Comparison of ENCODE assay signal across 9 cellular contexts in the genomic region with DNA sequence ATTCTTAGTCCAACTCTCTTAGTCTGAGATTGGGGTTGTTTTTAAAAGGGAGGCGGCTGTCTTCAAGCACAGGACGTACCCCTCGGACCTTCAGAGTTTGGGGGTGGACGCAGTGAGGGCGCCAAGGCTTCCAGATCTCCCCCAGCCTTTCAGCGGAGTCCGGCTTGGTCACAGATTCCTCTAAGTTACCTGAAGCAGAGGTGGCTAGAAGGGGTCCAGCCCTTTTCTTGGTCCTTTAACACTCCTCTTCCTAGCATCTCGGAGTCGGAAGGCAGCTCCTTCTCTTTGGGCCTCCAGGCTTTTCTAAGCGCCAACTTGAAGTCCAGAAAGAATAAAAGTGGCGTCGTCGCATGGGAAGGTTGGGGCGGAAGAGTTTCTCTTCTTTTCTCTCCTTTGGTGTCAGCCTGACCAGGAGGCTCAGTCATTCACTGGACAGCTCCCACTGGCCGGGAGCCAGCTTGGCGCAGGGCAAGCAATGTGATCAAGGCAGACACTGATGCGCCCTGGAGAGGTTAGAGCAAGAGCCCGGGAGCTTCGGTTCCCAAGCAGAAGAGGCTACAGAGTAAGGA. TPM values are rescaled to one million over a fixed set of nuclear protein-coding genes. Genes with fewer than 3 reads are reported as not detected.
DNase-seq lines count a peak whose midpoint lies in the region; ATAC-seq, FAIRE-seq and TF ChIP-seq lines count a peak whose summit lies in the region.
"Had no signal": no experiment of that assay in that cellular context is flagged by ENCODE, and none has a peak within 500 bp of the region (broad histone marks: within the 10 kb centered on the region; RNA-seq: fewer than 3 reads in every experiment).

No MANE protein-coding gene starts in this region.

- H3K36me3 ChIP-seq in brain microvascular endothelial cell (replicated peaks) (no peaks in the 10 kb centered on the region), small intestine (ENCODE audit: control insufficient read depth in 2 of 2, insufficient read depth in 2 of 2, low read length in 2 of 2) (no peaks in the 10 kb centered on the region)

- WGBS in small intestine, 3 donors = 1 to 3% (median 1%) methylated on average over 19 of the region's 19 CpGs

- TF ChIP-seq CTCF in brain microvascular endothelial cell (IDR thresholded peaks at IDR 0.05; ENCODE audit: low read depth, low read length, missing control alignments) = no peak

- no peaks in the 10 kb centered on the region for H3K9me3 ChIP-seq in small intestine (ENCODE audit: control insufficient read depth, low read depth)

- H3K27ac ChIP-seq in brain microvascular endothelial cell (no peak overlapping the region), small intestine (ENCODE audit: low read depth in 1 of 2, low read length in 1 of 2) (no peak overlapping the region)

- DNase-seq in DMS 273 (lab: John Stamatoyannopoulos, UW; ENCODE audit: unreplicated experiment) (peak; percentile 70), DMS 273 treated with DMSO at 0.1 percent for 48 hours (lab: John Stamatoyannopoulos, UW) (no peak), NCI-H460 (ENCODE audit: extremely low read depth, low read depth) (peak; percentile 81), brain microvascular endothelial cell (peak; percentile 72), iris pigment epithelial cell (ENCODE audit: low read depth) (peak; percentile 75), small intestine (peak; percentile 59), NCI-H1417 treated with DMSO at 0.1 percent for 48 hours (lab: John Stamatoyannopoulos, UW) (no peak)

- in situ Hi-C loops in brain microvascular endothelial cell (cut with HindIII; ENCODE audit: low pct_ligation_motif_present, low sequenced_read_pairs) = no loop called here

- peaks cover 0 to 5% of the 10 kb centered on the region in 2 donors for H3K4me1 ChIP-seq in small intestine (ENCODE audit: control insufficient read depth in 2 of 2, insufficient read depth in 1 of 2, low read depth in 1 of 2, low read length in 1 of 2)

- H3K4me3 ChIP-seq in brain microvascular endothelial cell (ENCODE audit: low read depth, low read length) (peak overlapping the region; percentile 61), small intestine (ENCODE audit: low read depth in 1 of 2, low read length in 2 of 2) (peak overlapping the region in 1 of 2 donors; percentile 34)

- no peak for FAIRE-seq in small intestine (lab: Jason Lieb, UNC)
- FAIRE-seq: A204.1 had no signal

- no peaks in the 10 kb centered on the region for H3K27me3 ChIP-seq in brain microvascular endothelial cell (replicated peaks)
- no peaks in the 10 kb centered on the region for H3K27me3 ChIP-seq in small intestine (ENCODE audit: control insufficient read depth in 2 of 2, insufficient read depth in 2 of 2, low read length in 2 of 2)

- no peak for ATAC-seq in HG02763 (IDR thresholded peaks at IDR 0.05; ENCODE audit: unreplicated experiment)

RNA-seq across cellular contexts. Expression of a gene that starts 9.6 kb away (rescaled TPM):
- total RNA-seq in NCI-H460 (2014; rRNA removed; shearing (Covaris generic)) = not detected in 2 replicates
- polyA plus RNA-seq in NCI-H460 (2014; cell fraction: nucleus; rRNA removed) = not detected in 2 replicates
- polyA plus RNA-seq in small intestine = not detected

RNA-seq across cellular contexts. Expression of a gene that starts 40.7 kb away (rescaled TPM):
- total RNA-seq in NCI-H460 (2014; rRNA removed; shearing (Covaris generic)) = not detected in 2 replicates
- not detected in 2 replicates for polyA plus RNA-seq in NCI-H460 (2014; cell fraction: nucleus; rRNA removed)
- polyA plus RNA-seq in small intestine = not detected

RNA-seq across cellular contexts. Expression of a gene that starts 44.1 kb away (rescaled TPM):
- not detected in 2 replicates for total RNA-seq in NCI-H460 (2014; rRNA removed; shearing (Covaris generic))
- polyA plus RNA-seq in NCI-H460 (2014; cell fraction: nucleus; rRNA removed) = not detected in 2 replicates
- polyA plus RNA-seq in small intestine = not detected

RNA-seq across cellular contexts. Expression of a gene that starts 52.5 kb away (rescaled TPM):
- 22.9 and 36.7 TPM in 2 replicates for total RNA-seq in NCI-H460 (2014; rRNA removed; shearing (Covaris generic))
- 12.5 and 27.7 TPM in 2 replicates for polyA plus RNA-seq in NCI-H460 (2014; cell fraction: nucleus; rRNA removed)
- 10 to 100 TPM in 2 of 3 donors, 1 to 10 TPM in 1; 8.1 to 44.2 (median 18.1) TPM for polyA plus RNA-seq in small intestine

RNA-seq across cellular contexts. Expression of a gene that starts 56.7 kb away (rescaled TPM):
- total RNA-seq in NCI-H460 (2014; rRNA removed; shearing (Covaris generic)) = 12.5 and 14.7 TPM in 2 replicates
- 5.8 and 8.5 TPM in 2 replicates for polyA plus RNA-seq in NCI-H460 (2014; cell fraction: nucleus; rRNA removed)
- polyA plus RNA-seq in small intestine = 10 to 100 TPM; 13.4 to 24.9 (median 16.8) TPM

Comparison
In these comparisons a context has a peak if more than half of its experiments do, and no peak if none do; other contexts are left out.
1. DNase-seq: peak in DMS 273 (single experiment), NCI-H460 (single experiment), brain microvascular endothelial cell (single experiment), iris pigment epithelial cell (single experiment) and small intestine (single experiment); none in DMS 273 treated with DMSO at 0.1 percent for 48 hours (single experiment) and NCI-H1417 treated with DMSO at 0.1 percent for 48 hours (single experiment).